In the genomic region with DNA sequence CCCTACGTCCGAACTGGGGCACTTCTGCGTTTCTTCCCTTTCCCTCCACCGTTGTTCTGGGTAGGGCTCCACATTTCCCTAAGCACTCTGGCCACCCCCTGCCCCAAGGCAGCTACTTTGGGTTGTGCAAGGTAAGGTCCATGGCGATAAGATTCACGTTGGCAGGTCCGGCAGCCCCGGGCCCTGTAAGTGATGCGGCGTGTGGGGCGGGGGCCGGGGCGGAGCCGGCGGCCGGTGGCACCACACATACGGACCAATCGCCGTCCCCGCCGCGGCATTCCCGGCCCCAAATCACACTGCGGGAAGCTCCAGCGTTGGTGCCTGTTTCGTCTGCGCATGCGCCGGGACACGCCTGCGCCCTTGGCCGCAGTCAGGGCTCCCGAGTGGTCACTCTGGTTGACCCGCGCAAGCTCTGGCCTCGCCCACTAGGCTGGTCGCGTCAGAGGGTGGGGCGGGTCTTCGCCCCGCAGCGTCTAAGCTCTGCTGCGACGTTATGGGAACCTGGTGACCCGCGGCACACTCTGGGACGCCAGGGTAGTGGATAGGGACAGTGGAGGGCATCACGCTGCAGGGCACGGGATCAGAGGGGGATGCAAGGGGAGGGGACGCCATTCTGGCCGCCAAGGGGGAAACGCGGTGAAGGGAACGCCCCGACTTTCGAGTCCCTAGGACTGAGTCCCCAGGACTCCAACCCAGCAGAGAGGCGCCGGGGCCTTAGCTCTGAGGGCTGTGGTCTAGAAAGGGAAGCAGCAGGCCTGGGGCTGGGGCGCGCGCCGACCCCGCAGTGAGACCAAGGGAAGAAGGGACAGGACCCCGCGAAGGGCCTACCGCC, we compare ENCODE assay signal across 8 cellular contexts. TPM values are rescaled to one million over a fixed set of nuclear protein-coding genes. Genes with fewer than 3 reads are reported as not detected.
DNase-seq lines count a peak whose midpoint lies in the region; ATAC-seq, FAIRE-seq and TF ChIP-seq lines count a peak whose summit lies in the region.

No MANE protein-coding gene starts in this region.

- H3K4me1 ChIP-seq in HUES64 (ENCODE audit: insufficient read depth, low read length) (peaks cover 11% of the 10 kb centered on the region), OCI-LY1 (ENCODE audit: insufficient read depth, low read length, severe bottlenecking) (peaks cover 19% of the 10 kb centered on the region), urinary bladder (ENCODE audit: insufficient read depth) (no peaks in the 10 kb centered on the region)

- no peak for FAIRE-seq in frontal cortex (lab: Jason Lieb, UNC)

- H3K27ac Mint-ChIP-seq in activated naive CD4-positive, alpha-beta T cell treated with anti-CD3 and anti-CD28 coated beads, Interleukin-2, amount 50 U/mL, for 72 hours = peak overlapping the region; percentile 79 to 91

- ATAC-seq in GM21447 (IDR thresholded peaks at IDR 0.05; ENCODE audit: unreplicated experiment) = peak; percentile 49
- peak; percentile 66 to 74 for ATAC-seq in activated naive CD4-positive, alpha-beta T cell treated with anti-CD3 and anti-CD28 coated beads, Interleukin-2, amount 50 U/mL, for 72 hours

- peak; percentile 99 for DNase-seq in DMS53 (lab: John Stamatoyannopoulos, UW)
- DNase-seq in activated naive CD4-positive, alpha-beta T cell treated with anti-CD3 and anti-CD28 coated beads, Interleukin-2, amount 50 U/mL, for 72 hours (ENCODE audit: low spot score in 2 of 2) = peak; percentile 65 to 91
- peak; percentile 95 to 97 for DNase-seq in frontal cortex (ENCODE audit: low spot score in 2 of 2)

- no peaks in the 10 kb centered on the region for H3K9me2 ChIP-seq in OCI-LY1 (ENCODE audit: low read depth, low read length)
- no peaks in the 10 kb centered on the region for H3K9me2 ChIP-seq in neural cell (ENCODE audit: insufficient read depth, low read length)

- H3K4me2 ChIP-seq in OCI-LY1 (ENCODE audit: low read length) (peak overlapping the region; percentile 91), neural cell (ENCODE audit: low read length) (peak overlapping the region; percentile 75)

- H3K79me2 ChIP-seq in OCI-LY1 (ENCODE audit: insufficient read depth, low read length) (no peaks in the 10 kb centered on the region), neural cell (replicated peaks; ENCODE audit: insufficient read depth, low read length) (peaks cover 36% of the 10 kb centered on the region)

- H3K36me3 Mint-ChIP-seq in activated naive CD4-positive, alpha-beta T cell treated with anti-CD3 and anti-CD28 coated beads, Interleukin-2, amount 50 U/mL, for 72 hours = peaks cover 23 to 29% of the 10 kb centered on the region in 2 donors

- H2AFZ ChIP-seq in OCI-LY1 (ENCODE audit: low read length) (no peak overlapping the region), neural cell (ENCODE audit: low read depth, low read length) (peak overlapping the region; percentile 70)

- H3K27me3 ChIP-seq in HUES64 (ENCODE audit: insufficient read depth, low read length) (no peaks in the 10 kb centered on the region), OCI-LY1 (ENCODE audit: insufficient read depth, low read length) (no peaks in the 10 kb centered on the region), neural cell (ENCODE audit: insufficient read depth, low read depth, low read length) (no peaks in the 10 kb centered on the region)

- H3K36me3 ChIP-seq in HUES64 (ENCODE audit: insufficient read depth, low read length) (peaks cover 38% of the 10 kb centered on the region), OCI-LY1 (ENCODE audit: insufficient read depth, low read length) (peaks cover 23% of the 10 kb centered on the region), neural cell (ENCODE audit: insufficient read depth, low read length) (peaks cover 12% of the 10 kb centered on the region), urinary bladder (ENCODE audit: insufficient read depth) (no peaks in the 10 kb centered on the region)

- H4K20me1 ChIP-seq in OCI-LY1 (ENCODE audit: insufficient read depth, low read length) (no peaks in the 10 kb centered on the region), neural cell (ENCODE audit: insufficient read depth) (no peaks in the 10 kb centered on the region)

- H3K9me3 ChIP-seq in HUES64 (ENCODE audit: insufficient read depth, low read depth, low read length) (no peaks in the 10 kb centered on the region), OCI-LY1 (ENCODE audit: low read length) (no peaks in the 10 kb centered on the region), neural cell (ENCODE audit: low read length) (no peaks in the 10 kb centered on the region)

- TF ChIP-seq RAD21 in neural cell (conservative IDR thresholded peaks at IDR 0.05) = no peak

- TF ChIP-seq EP300 in neural cell (conservative IDR thresholded peaks at IDR 0.05; ENCODE audit: poor library complexity, severe bottlenecking) = peak; percentile 48

- peak overlapping the region; percentile 94 for H3K27ac ChIP-seq in HUES64 (ENCODE audit: low read depth, low read length)
- H3K27ac ChIP-seq in OCI-LY1 (ENCODE audit: low read depth, low read length, poor library complexity, severe bottlenecking) = peak overlapping the region; percentile 73
- peak overlapping the region; percentile 93 for H3K27ac ChIP-seq in neural cell (ENCODE audit: low read length)
- peak overlapping the region; percentile 89 for H3K27ac ChIP-seq in urinary bladder (ENCODE audit: low read depth)

- no peaks in the 10 kb centered on the region for H3K9me3 Mint-ChIP-seq in activated naive CD4-positive, alpha-beta T cell treated with anti-CD3 and anti-CD28 coated beads, Interleukin-2, amount 50 U/mL, for 72 hours

- 2% methylated on average over 66 of the region's 66 CpGs for WGBS in HUES64
- 1% methylated on average over 66 of the region's 66 CpGs for WGBS in urinary bladder

- peak overlapping the region; percentile 94 for H3K9ac ChIP-seq in HUES64 (ENCODE audit: low read depth, low read length)
- peak overlapping the region; percentile 78 for H3K9ac ChIP-seq in OCI-LY1 (ENCODE audit: low read length)
- H3K9ac ChIP-seq in neural cell (ENCODE audit: low read length) = peak overlapping the region; percentile 97

- H3F3A ChIP-seq in OCI-LY1 (ENCODE audit: insufficient read depth, low read length) (no peaks in the 10 kb centered on the region), neural cell (ENCODE audit: insufficient read depth, low read length, poor library complexity, severe bottlenecking) (no peaks in the 10 kb centered on the region)

- TF ChIP-seq CTCF in OCI-LY1 (IDR thresholded peaks at IDR 0.05; ENCODE audit: low read length) (no peak), neural cell (IDR thresholded peaks at IDR 0.05; ENCODE audit: poor library complexity, severe bottlenecking) (no peak)

- peak overlapping the region; percentile 86 for H3K4me3 ChIP-seq in HUES64 (ENCODE audit: low read length)
- H3K4me3 ChIP-seq in OCI-LY1 (ENCODE audit: low read depth, low read length, poor library complexity, severe bottlenecking) = peak overlapping the region; percentile 70
- H3K4me3 ChIP-seq in neural cell (ENCODE audit: low read length) = peak overlapping the region; percentile 99
- peak overlapping the region; percentile 61 for H3K4me3 ChIP-seq in urinary bladder (ENCODE audit: low read depth, low read length)

TF ChIP-seq in neural cell, 6 proteins besides CTCF, POLR2A, EP300 and RAD21 (continues in another document):
- no peak for TF ChIP-seq EZH2 (IDR thresholded peaks at IDR 0.05; ENCODE audit: borderline replicate concordance, insufficient read depth, low read length, poor library complexity, severe bottlenecking)
- peak; percentile 7 for TF ChIP-seq SMC3 (conservative IDR thresholded peaks at IDR 0.05; ENCODE audit: poor library complexity)
- TF ChIP-seq TAF1 (IDR thresholded peaks at IDR 0.05; ENCODE audit: low read depth) = peak; percentile 36
- TF ChIP-seq MXI1 (conservative IDR thresholded peaks at IDR 0.05; ENCODE audit: poor library complexity, severe bottlenecking) = peak; percentile 31

RNA-seq across cellular contexts. Expression of a gene that starts 1.6 kb away (rescaled TPM):
- polyA plus RNA-seq in HUES64 (2013, experiment 1 of 2) = 120 TPM
- 137 TPM for polyA plus RNA-seq in HUES64 (2013, experiment 2 of 2)
- total RNA-seq in activated naive CD4-positive, alpha-beta T cell treated with anti-CD3 and anti-CD28 coated beads, Interleukin-2, amount 50 U/mL, for 72 hours = 10 to 100 TPM; 16.1 to 28.9 TPM
- total RNA-seq in frontal cortex (81.9 TPM), urinary bladder (68.7 TPM)
- polyA plus RNA-seq in neural cell (102 and 119 TPM in 2 replicates), urinary bladder (18.0 TPM)
- polyA minus RNA-seq in neural cell = 150 and 199 TPM in 2 replicates

RNA-seq across cellular contexts. Expression of a gene that starts 12.9 kb away (rescaled TPM):
- polyA plus RNA-seq in HUES64 (2013, experiment 1 of 2) = 487 TPM
- polyA plus RNA-seq in HUES64 (2013, experiment 2 of 2) = 532 TPM
- 10 to 100 TPM; 42.6 to 55.1 TPM for total RNA-seq in activated naive CD4-positive, alpha-beta T cell treated with anti-CD3 and anti-CD28 coated beads, Interleukin-2, amount 50 U/mL, for 72 hours
- total RNA-seq in frontal cortex (121 TPM), urinary bladder (75.1 TPM)
- polyA plus RNA-seq in neural cell (145 and 152 TPM in 2 replicates), urinary bladder (33.3 TPM)
- 211 and 242 TPM in 2 replicates for polyA minus RNA-seq in neural cell

RNA-seq across cellular contexts. Expression of a gene that starts 22.5 kb away (rescaled TPM):
- 79.1 TPM for polyA plus RNA-seq in HUES64 (2013, experiment 1 of 2)
- 74.8 TPM for polyA plus RNA-seq in HUES64 (2013, experiment 2 of 2)
- total RNA-seq in activated naive CD4-positive, alpha-beta T cell treated with anti-CD3 and anti-CD28 coated beads, Interleukin-2, amount 50 U/mL, for 72 hours = 100 to 1,000 TPM in 1 of 2 donors, 10 to 100 TPM in 1; 80.5 to 104 TPM
- 15.9 TPM for total RNA-seq in frontal cortex
- 27.2 and 33.9 TPM in 2 replicates for polyA plus RNA-seq in neural cell
- 22.6 and 23.3 TPM in 2 replicates for polyA minus RNA-seq in neural cell
- total RNA-seq in urinary bladder = 13.1 TPM
- polyA plus RNA-seq in urinary bladder = 9.6 TPM

RNA-seq across cellular contexts. Expression of a gene that starts 22.8 kb away (rescaled TPM):
- 242 TPM for polyA plus RNA-seq in HUES64 (2013, experiment 1 of 2)
- 247 TPM for polyA plus RNA-seq in HUES64 (2013, experiment 2 of 2)
- 100 to 1,000 TPM; 145 to 153 TPM for total RNA-seq in activated naive CD4-positive, alpha-beta T cell treated with anti-CD3 and anti-CD28 coated beads, Interleukin-2, amount 50 U/mL, for 72 hours
- total RNA-seq in frontal cortex (62.4 TPM), urinary bladder (86.6 TPM)
- polyA plus RNA-seq in neural cell (134 and 141 TPM in 2 replicates), urinary bladder (153 TPM)
- 27.8 and 35.9 TPM in 2 replicates for polyA minus RNA-seq in neural cell

Comparison
In these comparisons a context has a peak if more than half of its experiments do, and no peak if none do; other contexts are left out.
1. Peak in every context shown above with its lines: DNase-seq, ATAC-seq, H3K4me3 ChIP-seq and H3K27ac ChIP-seq.